ENCODE assay signal across 8 cellular contexts in the genomic region with DNA sequence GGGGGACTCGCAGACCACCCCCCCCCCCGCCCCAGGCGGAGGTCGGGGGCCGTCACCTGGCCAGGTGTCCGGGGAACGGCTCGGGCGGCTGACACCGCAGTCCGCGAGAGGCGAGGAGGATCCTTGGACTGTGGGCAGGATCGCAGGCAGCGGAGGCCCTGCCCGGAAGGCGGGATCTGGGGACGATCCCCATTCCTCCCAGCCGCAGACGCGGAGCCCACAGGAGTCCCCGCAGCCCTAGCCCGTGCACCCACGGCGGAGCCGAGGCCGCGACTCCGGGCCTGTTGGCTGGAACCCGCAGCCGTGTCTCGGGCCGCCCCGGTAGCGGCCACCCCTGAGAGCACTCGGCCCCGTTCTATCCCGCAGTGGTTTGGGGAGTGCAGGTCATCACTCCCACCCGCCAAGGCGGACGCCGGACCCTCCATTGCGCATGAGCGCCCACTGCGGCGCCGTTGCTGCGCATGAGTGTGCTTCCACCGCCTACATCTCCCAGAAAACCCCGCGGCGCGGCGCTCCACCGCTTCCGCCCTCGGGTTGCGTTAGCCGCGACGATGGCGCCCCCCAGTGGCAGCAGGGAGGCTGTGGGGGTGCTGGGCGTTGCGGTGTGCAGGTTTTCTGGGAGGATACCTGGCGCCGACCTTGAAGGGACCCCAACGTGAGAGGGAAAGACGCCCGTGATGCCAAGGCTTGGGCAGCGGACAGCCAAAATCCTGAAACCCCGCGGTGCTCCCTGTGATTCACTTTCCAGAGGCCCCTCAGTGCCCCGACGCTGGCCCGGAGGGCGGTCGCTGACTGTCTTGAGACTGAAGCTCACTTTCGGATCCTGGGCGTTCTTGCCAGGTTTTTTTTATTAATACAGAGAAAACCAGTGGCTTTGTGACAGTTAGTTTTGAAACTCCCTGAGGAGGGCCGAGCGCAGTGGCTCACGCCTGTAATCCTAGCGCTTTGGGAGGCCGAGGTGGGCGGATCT. TPM values are rescaled to one million over a fixed set of nuclear protein-coding genes. Genes with fewer than 3 reads are reported as not detected.
DNase-seq lines count a peak whose midpoint lies in the region; ATAC-seq lines count a peak whose summit lies in the region.

No MANE protein-coding gene starts in this region.

- peak; percentile 88 for DNase-seq in DMS114 treated with DMSO at 0.1 percent for 48 hours (lab: John Stamatoyannopoulos, UW; ENCODE audit: unreplicated experiment)
- peak; percentile 90 for DNase-seq in KG1 (lab: John Stamatoyannopoulos, UW)
- peak; percentile 87 to 88 for DNase-seq in SJSA1 (ENCODE audit: low read depth in 1 of 2, low spot score in 2 of 2)
- DNase-seq in globus pallidus (ENCODE audit: low spot score): peak; percentile 88
- DNase-seq in non-pigmented ciliary epithelial cell (ENCODE audit: low read depth): peak; percentile 56
- peak; percentile 30 to 99 (median 91) for DNase-seq in substantia nigra (lab: John Stamatoyannopoulos, UW)

- H3K36me3 Mint-ChIP-seq in activated naive CD4-positive, alpha-beta T cell treated with anti-CD3 and anti-CD28 coated beads, Interleukin-2, amount 50 U/mL, for 24 hours: peaks cover 4% of the 10 kb centered on the region

- peak overlapping the region; percentile 66 for H3K4me3 ChIP-seq in SJSA1

- H3K4me1 ChIP-seq in SJSA1 (replicated peaks): peaks cover 5% of the 10 kb centered on the region; the same call in 1 of the 2 replicates

- peaks cover 26% of the 10 kb centered on the region for H3K4me1 Mint-ChIP-seq in activated naive CD4-positive, alpha-beta T cell treated with anti-CD3 and anti-CD28 coated beads, Interleukin-2, amount 50 U/mL, for 24 hours

- peak; percentile 59 for ATAC-seq in GM21526 (IDR thresholded peaks at IDR 0.05; ENCODE audit: low FRiP score, unreplicated experiment)

- peaks cover 3% of the 10 kb centered on the region for H3K36me3 ChIP-seq in SJSA1

- peaks cover 24% of the 10 kb centered on the region for H3K9me3 ChIP-seq in SJSA1 (replicated peaks)

- H3K27ac ChIP-seq in SJSA1 (0 out of 2 replicates have a peak overlapping the region, but pooled peaks have one; percentile 18), substantia nigra (ENCODE audit: low read depth, low read length, poor library complexity, severe bottlenecking) (peak overlapping the region; percentile 86)

- peaks cover 1% of the 10 kb centered on the region for H3K9me3 Mint-ChIP-seq in activated naive CD4-positive, alpha-beta T cell treated with anti-CD3 and anti-CD28 coated beads, Interleukin-2, amount 50 U/mL, for 24 hours

- peak overlapping the region; percentile 91 for H3K4me3 Mint-ChIP-seq in activated naive CD4-positive, alpha-beta T cell treated with anti-CD3 and anti-CD28 coated beads, Interleukin-2, amount 50 U/mL, for 24 hours

- H3K27me3 ChIP-seq in SJSA1 (replicated peaks): no peaks in the 10 kb centered on the region

- peak overlapping the region; percentile 68 for H3K27ac Mint-ChIP-seq in activated naive CD4-positive, alpha-beta T cell treated with anti-CD3 and anti-CD28 coated beads, Interleukin-2, amount 50 U/mL, for 24 hours

- H3K27me3 Mint-ChIP-seq in activated naive CD4-positive, alpha-beta T cell treated with anti-CD3 and anti-CD28 coated beads, Interleukin-2, amount 50 U/mL, for 24 hours: no peaks in the 10 kb centered on the region

RNA-seq across cellular contexts. Expression of a gene that starts 4.4 kb away (rescaled TPM):
- 5.4 and 8.3 TPM in 2 replicates for total RNA-seq in SJSA1 (2014; rRNA removed; shearing (Covaris generic))

RNA-seq across cellular contexts. Expression of a gene that starts 27.9 kb away (rescaled TPM):
- total RNA-seq in SJSA1 (2014; rRNA removed; shearing (Covaris generic)): 5.2 and 12.4 TPM in 2 replicates

RNA-seq across cellular contexts. Expression of a gene that starts 56.9 kb away (rescaled TPM):
- total RNA-seq in SJSA1 (2014; rRNA removed; shearing (Covaris generic)): 0.26 TPM in 1 of 2 replicates, not detected in the other

Comparison
In these comparisons a context has a peak if more than half of its experiments do, and no peak if none do; other contexts are left out.
1. Peak in every context shown above with its lines: DNase-seq, ATAC-seq, H3K4me3 ChIP-seq and H3K27ac ChIP-seq.